ENCODE assay signal across 8 cellular contexts in the genomic region with DNA sequence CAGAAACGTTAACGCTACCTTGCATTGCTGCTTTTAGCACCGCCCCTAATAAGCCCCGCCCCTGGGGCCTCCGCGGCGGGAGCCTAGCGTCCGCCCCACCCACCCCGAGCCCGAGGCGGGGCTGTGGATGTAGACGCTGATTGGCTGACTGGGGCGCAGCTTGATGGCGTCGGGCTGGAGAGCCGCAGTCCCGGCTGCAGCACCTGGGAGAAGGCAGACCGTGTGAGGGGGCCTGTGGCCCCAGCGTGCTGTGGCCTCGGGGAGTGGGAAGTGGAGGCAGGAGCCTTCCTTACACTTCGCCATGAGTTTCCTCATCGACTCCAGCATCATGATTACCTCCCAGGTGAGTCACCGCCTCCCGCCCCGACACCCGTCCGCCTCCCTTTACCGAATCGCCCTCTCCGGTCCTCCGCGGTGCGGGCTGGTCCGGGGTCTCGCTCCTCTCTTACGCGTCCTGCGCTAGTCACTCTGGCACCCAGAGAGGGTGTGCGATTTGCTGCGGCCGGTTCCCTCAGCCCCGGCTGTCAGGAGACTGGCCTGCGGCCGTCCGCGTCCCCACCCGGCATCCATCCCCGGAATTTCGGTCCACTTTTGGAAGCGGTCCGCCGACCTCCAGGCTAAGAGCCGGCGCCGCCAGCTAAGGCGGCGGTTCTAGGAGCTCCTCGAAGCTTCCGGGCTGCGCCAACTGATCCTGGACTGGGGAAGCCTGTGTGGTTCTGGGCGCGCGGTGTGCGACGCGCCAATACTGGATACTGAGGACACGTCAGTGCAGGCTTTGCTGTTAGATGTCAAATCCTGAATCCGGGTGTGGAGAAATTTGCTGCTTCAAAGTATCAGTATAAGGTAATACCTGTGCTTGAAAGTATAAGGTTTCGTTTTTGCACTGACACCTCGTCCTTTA. TPM values are rescaled to one million over a fixed set of nuclear protein-coding genes. Genes with fewer than 3 reads are reported as not detected.
DNase-seq lines count a peak whose midpoint lies in the region; ATAC-seq and TF ChIP-seq lines count a peak whose summit lies in the region.
"Not testable (repeated sequence)": the region's sequence is repeated elsewhere in the genome, so short reads cannot be mapped to it uniquely, and the experiment has no call there.

A gene (plus strand): TSS at position 156 of the 901 bp plus-strand sequence. CDS start 146 bp downstream, at position 302.

- peak within 1 kb of the TSS; percentile 95 for H3K27ac Mint-ChIP-seq in endodermal cell

- H3K4me3 ChIP-seq in endodermal cell (ENCODE audit: low read length) = peak within 1 kb of the TSS; percentile 83
- peak within 1 kb of the TSS; percentile 29 for H3K4me3 ChIP-seq in mesendoderm (ENCODE audit: low read length)

- TF ChIP-seq CTCF in endodermal cell (conservative IDR thresholded peaks at IDR 0.05) = not testable (repeated sequence)

- not testable (repeated sequence) for H3K27me3 Mint-ChIP-seq in endodermal cell (ENCODE audit: insufficient read depth)

- H2BK5ac ChIP-seq in mesendoderm (ENCODE audit: low read length) = not testable (repeated sequence)

- not testable (repeated sequence) for H3K79me1 ChIP-seq in mesendoderm (ENCODE audit: low read length)

- H3K79me2 ChIP-seq in mesendoderm (ENCODE audit: control insufficient read depth, insufficient read depth, low read length) = not testable (repeated sequence)

- not testable (repeated sequence) for H3K36me3 ChIP-seq in endodermal cell (ENCODE audit: control insufficient read depth, insufficient read depth, low read length); mesendoderm (ENCODE audit: control insufficient read depth, insufficient read depth, low read length)

- H2BK15ac ChIP-seq in mesendoderm (replicated peaks; ENCODE audit: low read depth) = not testable (repeated sequence)

- not testable (repeated sequence) for H3K9me3 Mint-ChIP-seq in endodermal cell

- H3K4me2 ChIP-seq in mesendoderm (ENCODE audit: low read length) = not testable (repeated sequence)

- not testable (repeated sequence) for H4K8ac ChIP-seq in mesendoderm (ENCODE audit: low read depth, low read length)

- not testable (repeated sequence) for H3K23ac ChIP-seq in mesendoderm (ENCODE audit: low read length)

- not testable (repeated sequence) for H3K18ac ChIP-seq in mesendoderm (ENCODE audit: low read length)

- DNase-seq in COLO668 (lab: John Stamatoyannopoulos, UW; ENCODE audit: unreplicated experiment) = peak; percentile 96
- peak; percentile 88 for DNase-seq in HT1080 (ENCODE audit: low read depth)
- peak; percentile 83 for DNase-seq in NOMO-1 treated with DMSO at 0.1 percent for 48 hours (lab: John Stamatoyannopoulos, UW; ENCODE audit: unreplicated experiment)
- peak; percentile 81 to 91 (median 85) for DNase-seq in activated CD8-positive, alpha-beta memory T cell treated with anti-CD3 and anti-CD28 coated beads for 48 hours (ENCODE audit: low read depth in 2 of 3, low spot score in 2 of 3)
- DNase-seq in endodermal cell = peak; percentile 98
- DNase-seq in mesendoderm = peak; percentile 96
- DNase-seq in stimulated activated CD8-positive, alpha-beta memory T cell treated with anti-CD3 and anti-CD28 coated beads, Interleukin-15, amount 100 ng/mL, for 1 hour (ENCODE audit: low read depth) = peak; percentile 91

- not testable (repeated sequence) for H2AK5ac ChIP-seq in mesendoderm (ENCODE audit: low read length)

- H2BK120ac ChIP-seq in mesendoderm (ENCODE audit: low read depth, low read length) = not testable (repeated sequence)

- not testable (repeated sequence) for H3K4me1 ChIP-seq in endodermal cell (ENCODE audit: control insufficient read depth, insufficient read depth, low read length); mesendoderm (ENCODE audit: control insufficient read depth, low read depth, low read length)

- not testable (repeated sequence) for H3K4ac ChIP-seq in mesendoderm (ENCODE audit: low read depth, low read length)

- H3K9ac ChIP-seq in endodermal cell (ENCODE audit: extremely low read depth, low read length, poor library complexity, severe bottlenecking) = peak within 1 kb of the TSS; percentile 72
- H3K9ac ChIP-seq in mesendoderm (ENCODE audit: low read length) = peak within 1 kb of the TSS; percentile 83

- H3K9me3 ChIP-seq in endodermal cell (ENCODE audit: control insufficient read depth, low read length) = not testable (repeated sequence)

- peak; percentile 92 for ATAC-seq in GM21360 (IDR thresholded peaks at IDR 0.05; ENCODE audit: unreplicated experiment)

- WGBS in endodermal cell (ENCODE audit: insufficient coverage in 1 of 2, insufficient read length in 1 of 2), 2 experiments = 0% methylated on average over 10 to 44 of the region's 71 CpGs
- no CpG with 5 or more reads among the region's 71 CpGs for WGBS in mesendoderm (ENCODE audit: extremely low coverage, insufficient coverage, low lambda C conversion rate)

- H3K27me3 ChIP-seq in endodermal cell (ENCODE audit: control insufficient read depth, insufficient read depth, low read length, poor library complexity, severe bottlenecking); mesendoderm (ENCODE audit: insufficient read depth, low read length, poor library complexity): not testable (repeated sequence)

- H3K4me1 Mint-ChIP-seq in endodermal cell = not testable (repeated sequence)

- H3K27ac ChIP-seq in endodermal cell (ENCODE audit: low read depth, low read length) = peak within 1 kb of the TSS; percentile 53
- not testable (repeated sequence) for H3K27ac ChIP-seq in mesendoderm (ENCODE audit: low read depth, low read length)

- peak within 1 kb of the TSS; percentile 87 for H3K56ac ChIP-seq in mesendoderm (ENCODE audit: low read length)

- H3K36me3 Mint-ChIP-seq in endodermal cell (ENCODE audit: low read depth) = not testable (repeated sequence)

- peak within 1 kb of the TSS; percentile 85 for H3K4me3 Mint-ChIP-seq in endodermal cell

- not testable (repeated sequence) for H4K5ac ChIP-seq in mesendoderm (ENCODE audit: low read length)

RNA-seq across cellular contexts. Expression of the gene that starts here (rescaled TPM):
- 10.5 and 19.0 TPM in 2 replicates for total RNA-seq in HT1080 (2014; rRNA removed; shearing (Covaris generic))
- 11.3 and 12.3 TPM in 2 replicates for polyA plus RNA-seq in HT1080 (2015; cell fraction: cytosol; rRNA removed)
- polyA plus RNA-seq in HT1080 (2015; cell fraction: nucleus; rRNA removed) = 29.8 and 35.3 TPM in 2 replicates
- 10 to 100 TPM; 33.9 to 34.5 TPM for total RNA-seq in endodermal cell
- 23.7 TPM for polyA plus RNA-seq in endodermal cell (2013, experiment 1 of 2)
- polyA plus RNA-seq in endodermal cell (2013, experiment 2 of 2) = 22.1 TPM
- polyA plus RNA-seq in mesendoderm (2013, experiment 1 of 2) = 25.1 TPM
- polyA plus RNA-seq in mesendoderm (2013, experiment 2 of 2) = 26.4 TPM
